ENCODE assay signal across 2 cellular contexts in genomic region chr1:164649146-164649545, GRCh38.
TF ChIP-seq lines count a peak whose summit lies in the region.

No MANE protein-coding gene starts in this region.

TF ChIP-seq in IMR-90, 13 proteins besides CTCF, POLR2A, EP300 and RAD21:
- TF ChIP-seq, protein P1, sequence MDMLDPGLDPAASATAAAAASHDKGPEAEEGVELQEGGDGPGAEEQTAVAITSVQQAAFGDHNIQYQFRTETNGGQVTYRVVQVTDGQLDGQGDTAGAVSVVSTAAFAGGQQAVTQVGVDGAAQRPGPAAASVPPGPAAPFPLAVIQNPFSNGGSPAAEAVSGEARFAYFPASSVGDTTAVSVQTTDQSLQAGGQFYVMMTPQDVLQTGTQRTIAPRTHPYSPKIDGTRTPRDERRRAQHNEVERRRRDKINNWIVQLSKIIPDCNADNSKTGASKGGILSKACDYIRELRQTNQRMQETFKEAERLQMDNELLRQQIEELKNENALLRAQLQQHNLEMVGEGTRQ (IDR thresholded peaks at IDR 0.05; ENCODE audit: low read depth, low read length), result no peak
- TF ChIP-seq MXI1 (IDR thresholded peaks at IDR 0.05; ENCODE audit: borderline replicate concordance, low read depth, low read length) (no peak), MAFK (IDR thresholded peaks at IDR 0.05; ENCODE audit: low read depth, low read length) (peak; percentile 95)
TF ChIP-seq in IMR-90: peak in this region for 1.

TF ChIP-seq in H1, 55 proteins besides CTCF, POLR2A, EP300 and RAD21:
- TF ChIP-seq MAFK (IDR thresholded peaks at IDR 0.05; ENCODE audit: low read depth, low read length) (peak; percentile 85), CTBP2 (IDR thresholded peaks at IDR 0.05; ENCODE audit: borderline replicate concordance, insufficient read depth, insufficient read length, low read length) (no peak)
